In the genomic region with DNA sequence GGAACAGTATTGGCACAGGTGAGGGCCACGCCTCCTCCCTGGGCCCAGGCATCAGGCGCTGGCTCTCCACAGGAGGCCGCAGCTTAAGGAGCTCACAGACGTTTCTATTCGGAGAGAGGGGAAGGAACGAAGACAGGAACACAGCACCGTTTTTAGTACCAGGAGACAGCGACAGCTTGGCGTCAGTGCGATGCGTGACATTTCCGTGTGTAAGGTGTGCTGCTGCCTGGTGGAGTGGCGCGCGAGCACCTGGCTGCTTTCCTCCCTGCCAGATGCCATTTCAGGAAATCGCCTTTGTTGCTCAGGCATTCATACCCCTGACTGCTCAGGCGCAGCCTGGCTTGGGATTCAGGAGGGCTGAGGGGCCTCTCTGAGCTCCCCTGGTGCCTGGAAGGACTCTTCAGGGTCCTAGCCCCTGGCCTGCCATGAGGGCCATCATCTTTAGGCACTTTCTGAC, we compare ENCODE assay signal across 13 cellular contexts.
DNase-seq lines count a peak whose midpoint lies in the region; ATAC-seq and TF ChIP-seq lines count a peak whose summit lies in the region.
"Had no signal": no experiment of that assay in that cellular context is flagged by ENCODE, and none has a peak within 500 bp of the region (broad histone marks: within the 10 kb centered on the region; RNA-seq: fewer than 3 reads in every experiment).

No MANE protein-coding gene starts in this region.

- no peak for TF ChIP-seq POLR2A in transverse colon (IDR thresholded peaks at IDR 0.05)

- WGBS in transverse colon (ENCODE audit: low coverage in 1 of 2), 2 donors: 90% methylated on average over 17 of the region's 17 CpGs; no CpG with 5 or more reads in 1 of the 2 donors

- DNase-seq in NCI-H1105 treated with DMSO at 0.1 percent for 48 hours (lab: John Stamatoyannopoulos, UW) (peak; percentile 90), NCI-H69 (lab: John Stamatoyannopoulos, UW) (peak; percentile 91), transverse colon (no peak), kidney glomerular epithelial cell (lab: John Stamatoyannopoulos, UW) (no peak)
- DNase-seq in stimulated activated naive CD4-positive, alpha-beta T cell treated with Interleukin-2 at 50 U/mL for 16 hours (lab: John Stamatoyannopoulos, UW): no peak
- DNase-seq: ACHN; activated CD8-positive, alpha-beta memory T cell treated with anti-CD3 and anti-CD28 coated beads, Interleukin-2, amount 50 U/mL, for 48 hours; KG1; psoas muscle had no signal

- TF ChIP-seq EP300 in transverse colon (IDR thresholded peaks at IDR 0.05; ENCODE audit: low read depth): no peak

- no peak for TF ChIP-seq CTCF in transverse colon (IDR thresholded peaks at IDR 0.05)

- peak overlapping the region in 2 of 11 experiments; percentile 19 to 27; a peak in 1 of 22 replicates for H3K9ac ChIP-seq in BLaER1 treated with 17β-estradiol and CSF1 and Interleukin-3, amounts not matched to agents 10 nM and 100 nM

- H3K9me3 ChIP-seq in BLaER1 treated with 17β-estradiol and CSF1 and Interleukin-3, amounts not matched to agents 10 nM and 100 nM (replicated peaks in 1 of 11): peaks cover 9 to 23% (median 16%) of the 10 kb centered on the region in 11 experiments; a peak in 21 of 22 replicates
- H3K9me3 ChIP-seq in iPS-18c (ENCODE audit: control insufficient read depth, insufficient read depth, low read length): no peaks in the 10 kb centered on the region
- H3K9me3 ChIP-seq in transverse colon: no peaks in the 10 kb centered on the region
- H3K9me3 ChIP-seq: esophagus muscularis mucosa, psoas muscle had no signal

- H3K4me1 ChIP-seq in BLaER1 treated with 17β-estradiol and CSF1 and Interleukin-3, amounts not matched to agents 10 nM and 100 nM: peaks cover 16 to 85% (median 76%) of the 10 kb centered on the region in 10 experiments
- no peaks in the 10 kb centered on the region for H3K4me1 ChIP-seq in transverse colon
- H3K4me1 ChIP-seq: psoas muscle had no signal

- no peak overlapping the region for H3K4me3 ChIP-seq in BLaER1 treated with 17β-estradiol and CSF1 and Interleukin-3, amounts not matched to agents 10 nM and 100 nM
- H3K4me3 ChIP-seq in iPS-18c (ENCODE audit: insufficient read depth, low read depth, low read length): peak overlapping the region; percentile 22
- no peak overlapping the region for H3K4me3 ChIP-seq in transverse colon
- H3K4me3 ChIP-seq: esophagus muscularis mucosa, psoas muscle had no signal

- H3K27ac ChIP-seq in BLaER1 treated with 17β-estradiol and CSF1 and Interleukin-3, amounts not matched to agents 10 nM and 100 nM: peak overlapping the region in 3 of 11 experiments; percentile 28 to 69 (median 34); a peak in 3 of 22 replicates
- no peak overlapping the region for H3K27ac ChIP-seq in transverse colon
- H3K27ac ChIP-seq: esophagus muscularis mucosa, psoas muscle had no signal

- ATAC-seq in HG03439 (IDR thresholded peaks at IDR 0.05; ENCODE audit: unreplicated experiment): no peak
- ATAC-seq: psoas muscle had no signal

- intact Hi-C loops in transverse colon (cut with DNase I; ENCODE audit: low total_unique reads): no loop called here

- 0 out of 22 replicates have a peak, but pooled peaks cover 0 to 8% (median 0%) of the 10 kb centered on the region in 11 experiments for H3K36me3 ChIP-seq in BLaER1 treated with 17β-estradiol and CSF1 and Interleukin-3, amounts not matched to agents 10 nM and 100 nM
- H3K36me3 ChIP-seq in transverse colon: no peaks in the 10 kb centered on the region
- H3K36me3 ChIP-seq: esophagus muscularis mucosa had no signal

- no peaks in the 10 kb centered on the region for H3K27me3 ChIP-seq in BLaER1 treated with 17β-estradiol and CSF1 and Interleukin-3, amounts not matched to agents 10 nM and 100 nM
- no peaks in the 10 kb centered on the region for H3K27me3 ChIP-seq in transverse colon
- H3K27me3 ChIP-seq: esophagus muscularis mucosa had no signal

- H4K20me1 ChIP-seq in BLaER1 treated with 17β-estradiol and CSF1 and Interleukin-3, amounts not matched to agents 10 nM and 100 nM: peaks cover 0 to 70% (median 0%) of the 10 kb centered on the region in 11 experiments; a peak in 5 of 22 replicates

- H3K4me2 ChIP-seq in BLaER1 treated with 17β-estradiol and CSF1 and Interleukin-3, amounts not matched to agents 10 nM and 100 nM: peak overlapping the region in 9 of 11 experiments; percentile 39 to 79 (median 76); a peak in 18 of 22 replicates

- in situ Hi-C loops in transverse colon (cut with MboI; ENCODE audit: low pct_ligation_motif_present in 1 of 4, low pct_unique_long_range_greater_than_20kb in 1 of 4, low sequenced_read_pairs in 3 of 4): no loop called here

Comparison
In these comparisons a context has a peak if more than half of its experiments do, and no peak if none do; other contexts are left out.
1. DNase-seq: peak in NCI-H1105 treated with DMSO at 0.1 percent for 48 hours (single experiment) and NCI-H69 (single experiment); none in transverse colon (single experiment), stimulated activated naive CD4-positive, alpha-beta T cell treated with Interleukin-2 at 50 U/mL for 16 hours (single experiment) and kidney glomerular epithelial cell (single experiment).